In genomic region chr11:9565822-9566560, GRCh38 we compare ENCODE assay signal across 8 cellular contexts. TPM values are rescaled to one million over a fixed set of nuclear protein-coding genes. Genes with fewer than 3 reads are reported as not detected.
DNase-seq lines count a peak whose midpoint lies in the region; ATAC-seq and FAIRE-seq lines count a peak whose summit lies in the region.

No MANE protein-coding gene starts in this region.

- POLR2A ChIA-PET in activated CD4-positive, alpha-beta memory T cell treated with anti-CD3 and anti-CD28 coated beads for 36 hours (lab: Charles Lee): interaction anchor here (0.6 to 1.2 kb wide), 4 partner anchors 8 to 1232 kb away, joined by 3 to 6 read pairs (median 4); partner anchors contain the start of genes WEE1 and ZNF143
- POLR2A ChIA-PET in naive thymus-derived CD4-positive, alpha-beta T cell (lab: Charles Lee): no interaction called here

- peak overlapping the region; percentile 36 for H3K4me3 Mint-ChIP-seq in activated CD4-positive, alpha-beta memory T cell treated with anti-CD3 and anti-CD28 coated beads for 36 hours
- H3K4me3 Mint-ChIP-seq in naive thymus-derived CD4-positive, alpha-beta T cell: peak overlapping the region in 1 of 10 donors; percentile 55

- peak overlapping the region; percentile 97 for H3K27ac ChIP-seq in epithelial cell of prostate
- no peak overlapping the region for H3K27ac ChIP-seq in naive thymus-derived CD4-positive, alpha-beta T cell (ENCODE audit: low read depth, low read length)

- no peaks in the 10 kb centered on the region for H3K27me3 Mint-ChIP-seq in activated CD4-positive, alpha-beta memory T cell treated with anti-CD3 and anti-CD28 coated beads for 36 hours
- H3K27me3 Mint-ChIP-seq in naive thymus-derived CD4-positive, alpha-beta T cell: peaks cover 0 to 8% (median 3%) of the 10 kb centered on the region in 5 donors

- peaks cover 6% of the 10 kb centered on the region for H3K36me3 Mint-ChIP-seq in activated CD4-positive, alpha-beta memory T cell treated with anti-CD3 and anti-CD28 coated beads for 36 hours
- peaks cover 3 to 23% (median 15%) of the 10 kb centered on the region in 5 donors for H3K36me3 Mint-ChIP-seq in naive thymus-derived CD4-positive, alpha-beta T cell

- H3K4me1 ChIP-seq in naive thymus-derived CD4-positive, alpha-beta T cell (ENCODE audit: control insufficient read depth in 2 of 2, insufficient read depth in 2 of 2, low read length in 2 of 2): peaks cover 0 to 8% of the 10 kb centered on the region in 2 donors

- ATAC-seq in GM18873 (IDR thresholded peaks at IDR 0.05; ENCODE audit: low FRiP score, unreplicated experiment): peak; percentile 90
- ATAC-seq in HG03095 (IDR thresholded peaks at IDR 0.05; ENCODE audit: unreplicated experiment): peak; percentile 91
- ATAC-seq in naive thymus-derived CD4-positive, alpha-beta T cell: peak; percentile 79

- FAIRE-seq in urothelium cell line (lab: Jason Lieb, UNC): no peak

- peaks cover 37% of the 10 kb centered on the region for H3K4me1 Mint-ChIP-seq in activated CD4-positive, alpha-beta memory T cell treated with anti-CD3 and anti-CD28 coated beads for 36 hours (ENCODE audit: low read depth)
- H3K4me1 Mint-ChIP-seq in naive thymus-derived CD4-positive, alpha-beta T cell: peaks cover 0 to 35% (median 8%) of the 10 kb centered on the region in 7 donors

- peak overlapping the region; percentile 82 for H3K27ac Mint-ChIP-seq in activated CD4-positive, alpha-beta memory T cell treated with anti-CD3 and anti-CD28 coated beads for 36 hours
- H3K27ac Mint-ChIP-seq in naive thymus-derived CD4-positive, alpha-beta T cell: peak overlapping the region in 1 of 9 donors; percentile 88

- H3K9me3 Mint-ChIP-seq in activated CD4-positive, alpha-beta memory T cell treated with anti-CD3 and anti-CD28 coated beads for 36 hours: peaks cover 11% of the 10 kb centered on the region
- H3K9me3 Mint-ChIP-seq in naive thymus-derived CD4-positive, alpha-beta T cell: peaks cover 5 to 15% (median 10%) of the 10 kb centered on the region in 11 donors

- DNase-seq in AG08395 (ENCODE audit: low spot score) (peak; percentile 94), NCI-H460 (ENCODE audit: extremely low read depth, low read depth) (peak; percentile 90), epithelial cell of prostate (ENCODE audit: low read depth, low spot score) (peak; percentile 100), urothelium cell line (ENCODE audit: low spot score) (peak; percentile 93)
- peak; percentile 80 for DNase-seq in activated CD4-positive, alpha-beta memory T cell treated with anti-CD3 and anti-CD28 coated beads for 36 hours
- peak in 1 of 9 donors; percentile 50 for DNase-seq in naive thymus-derived CD4-positive, alpha-beta T cell

- no peaks in the 10 kb centered on the region for H3K36me3 ChIP-seq in naive thymus-derived CD4-positive, alpha-beta T cell (ENCODE audit: control insufficient read depth in 2 of 3, insufficient read depth in 3 of 3, low read length in 3 of 3)

- H3K27me3 ChIP-seq in naive thymus-derived CD4-positive, alpha-beta T cell (ENCODE audit: control insufficient read depth in 2 of 2, insufficient read depth in 2 of 2, low read length in 2 of 2): no peaks in the 10 kb centered on the region

- CTCF ChIA-PET in activated CD4-positive, alpha-beta memory T cell treated with anti-CD3 and anti-CD28 coated beads for 36 hours (lab: Charles Lee): interaction anchor here (1.5 to 8.3 kb wide), 2 partner anchors 31 to 47 kb away, joined by 7 to 41 read pairs; no protein-coding TSS in a partner anchor
- CTCF ChIA-PET in naive thymus-derived CD4-positive, alpha-beta T cell (lab: Charles Lee): no interaction called here

- intact Hi-C loops in activated CD4-positive, alpha-beta memory T cell treated with anti-CD3 and anti-CD28 coated beads for 36 hours (cut with micrococcal nuclease): loop anchor here (1.0 to 10.0 kb wide), 7 partner anchors 9 to 881 kb away; partner anchors contain the start of genes AKIP1, RPL27A, TMEM41B and TRIM66
- intact Hi-C loops in naive thymus-derived CD4-positive, alpha-beta T cell (cut with micrococcal nuclease): no loop called here

- no peak overlapping the region for H3K4me3 ChIP-seq in naive thymus-derived CD4-positive, alpha-beta T cell (ENCODE audit: low read length)

- no peaks in the 10 kb centered on the region for H3K9me3 ChIP-seq in naive thymus-derived CD4-positive, alpha-beta T cell (ENCODE audit: control insufficient read depth in 2 of 3, low read length in 3 of 3)

RNA-seq across cellular contexts. Expression of gene WEE1, which starts 7.5 kb away (rescaled TPM):
- total RNA-seq in NCI-H460 (2014; rRNA removed; shearing (Covaris generic)): 23.6 and 24.2 TPM in 2 replicates
- polyA plus RNA-seq in NCI-H460 (2014; cell fraction: nucleus; rRNA removed): 34.4 and 38.3 TPM in 2 replicates
- 10 to 100 TPM; 47.8 to 52.4 TPM for total RNA-seq in activated CD4-positive, alpha-beta memory T cell treated with anti-CD3 and anti-CD28 coated beads for 36 hours
- total RNA-seq in naive thymus-derived CD4-positive, alpha-beta T cell: 10 to 100 TPM in 1 of 5 experiments, 1 to 10 TPM in 3, under 1 TPM in 1; 0.43 to 47.6 (median 1.9) TPM
- polyA plus RNA-seq in naive thymus-derived CD4-positive, alpha-beta T cell: under 1 TPM; 0.43 to 0.44 TPM
